ENCODE assay signal across 1 cellular context in genomic region chr17:17783121-17783824, GRCh38.
TF ChIP-seq lines count a peak whose summit lies in the region.

No MANE protein-coding gene starts in this region.

TF ChIP-seq in HepG2, 621 proteins besides CTCF, POLR2A, EP300 and RAD21 (continued from another document and continues in another):
- TF ChIP-seq ZNF142 (CRISPR knock-in tag; IDR thresholded peaks at IDR 0.05) (peak; percentile 91), ARID3A (IDR thresholded peaks at IDR 0.05; ENCODE audit: low read depth, low read length) (no peak), NKX3-1 (CRISPR knock-in tag; IDR thresholded peaks at IDR 0.05) (no peak), MAFG (CRISPR knock-in tag; IDR thresholded peaks at IDR 0.05) (no peak), ZNF747 (CRISPR knock-in tag; IDR thresholded peaks at IDR 0.05; ENCODE audit: borderline replicate concordance) (no peak), MYPOP (CRISPR knock-in tag; IDR thresholded peaks at IDR 0.05) (no peak; the same call in 1 of the 2 replicates), ZNF136 (CRISPR knock-in tag; IDR thresholded peaks at IDR 0.05; ENCODE audit: low read depth) (no peak), ZNF564 (CRISPR knock-in tag; IDR thresholded peaks at IDR 0.05) (no peak), ZC3H4 (CRISPR knock-in tag; IDR thresholded peaks at IDR 0.05; ENCODE audit: borderline replicate concordance) (no peak), ATAD3A (CRISPR knock-in tag; IDR thresholded peaks at IDR 0.05) (no peak), ZNF264 (CRISPR knock-in tag; IDR thresholded peaks at IDR 0.05) (no peak), TAF1 (CRISPR knock-in tag; IDR thresholded peaks at IDR 0.05) (no peak), HOXA5 (CRISPR knock-in tag; IDR thresholded peaks at IDR 0.05) (no peak), ZNF749 (CRISPR knock-in tag; IDR thresholded peaks at IDR 0.05; ENCODE audit: borderline replicate concordance) (no peak), KLF12 (CRISPR knock-in tag; IDR thresholded peaks at IDR 0.05; ENCODE audit: borderline replicate concordance) (no peak), KLF11 (CRISPR knock-in tag; IDR thresholded peaks at IDR 0.05) (no peak), CBX2 (IDR thresholded peaks at IDR 0.05; ENCODE audit: low read depth, low read length) (no peak), CBX2 (CRISPR knock-in tag; IDR thresholded peaks at IDR 0.05; ENCODE audit: low read depth) (no peak), PITX1 (CRISPR knock-in tag; IDR thresholded peaks at IDR 0.05) (no peak), DDIT3 (CRISPR knock-in tag; IDR thresholded peaks at IDR 0.05) (no peak), ZSCAN22 (CRISPR knock-in tag; IDR thresholded peaks at IDR 0.05) (no peak), LBX2 (CRISPR knock-in tag; IDR thresholded peaks at IDR 0.05; ENCODE audit: borderline replicate concordance) (no peak), ZMYM2 (CRISPR knock-in tag; IDR thresholded peaks at IDR 0.05) (no peak), GTF2F1 (IDR thresholded peaks at IDR 0.05; ENCODE audit: low read length) (no peak), HOXD1 (CRISPR knock-in tag; IDR thresholded peaks at IDR 0.05) (no peak), FUBP1 (CRISPR knock-in tag; IDR thresholded peaks at IDR 0.05; ENCODE audit: borderline replicate concordance) (no peak), ZNF878 (CRISPR knock-in tag; IDR thresholded peaks at IDR 0.05) (no peak), ZNF558 (CRISPR knock-in tag; IDR thresholded peaks at IDR 0.05; ENCODE audit: borderline replicate concordance) (no peak), ZNF576 (CRISPR knock-in tag; IDR thresholded peaks at IDR 0.05) (no peak), FOXP1 (IDR thresholded peaks at IDR 0.05) (no peak), FOXP1 (CRISPR knock-in tag; IDR thresholded peaks at IDR 0.05) (no peak), FOXA3 (CRISPR knock-in tag; IDR thresholded peaks at IDR 0.05) (peak; percentile 18; the same call in 1 of the 2 replicates), GLMP (CRISPR knock-in tag; IDR thresholded peaks at IDR 0.05; ENCODE audit: borderline replicate concordance) (no peak), ZNF18 (CRISPR knock-in tag; IDR thresholded peaks at IDR 0.05; ENCODE audit: insufficient replicate concordance) (no peak), ZNF326 (CRISPR knock-in tag; IDR thresholded peaks at IDR 0.05; ENCODE audit: borderline replicate concordance) (no peak), MNT (IDR thresholded peaks at IDR 0.05) (no peak), SMAD1 (CRISPR knock-in tag; IDR thresholded peaks at IDR 0.05; ENCODE audit: borderline replicate concordance, low read depth) (no peak), MLX (CRISPR knock-in tag; IDR thresholded peaks at IDR 0.05) (no peak), PBX3 (CRISPR knock-in tag; IDR thresholded peaks at IDR 0.05; ENCODE audit: borderline replicate concordance) (no peak), ZNF777 (CRISPR knock-in tag; IDR thresholded peaks at IDR 0.05) (peak; percentile 65), MTF1 (CRISPR knock-in tag; IDR thresholded peaks at IDR 0.05) (no peak), ZNF570 (CRISPR knock-in tag; IDR thresholded peaks at IDR 0.05; ENCODE audit: borderline replicate concordance) (no peak), SKI (IDR thresholded peaks at IDR 0.05; ENCODE audit: partially characterized antibody) (no peak), SOX13 (IDR thresholded peaks at IDR 0.05) (no peak), SOX13 (CRISPR knock-in tag; conservative IDR thresholded peaks at IDR 0.05 in 1 of 2, IDR thresholded peaks at IDR 0.05 in 1 of 2) (peak in 1 of 2 experiments; percentile 17; a peak in 1 of 4 replicates), TSC22D2 (CRISPR knock-in tag; IDR thresholded peaks at IDR 0.05; ENCODE audit: borderline replicate concordance) (no peak), ZNF3 (CRISPR knock-in tag; IDR thresholded peaks at IDR 0.05) (no peak), ZNF337 (CRISPR knock-in tag; IDR thresholded peaks at IDR 0.05; ENCODE audit: borderline replicate concordance, low read depth) (no peak)
